37 cellular contexts compared by ENCODE assay signal in genomic region chr3:34034840-34035239, GRCh38.
"Had no signal": no experiment of that assay in that cellular context is flagged by ENCODE, and none has a peak within 500 bp of the region (broad histone marks: within the 10 kb centered on the region; RNA-seq: fewer than 3 reads in every experiment).

No MANE protein-coding gene starts in this region.

- H3K4me3 ChIP-seq: adrenal gland, body of pancreas, breast epithelium, cardiac muscle cell had no signal

- H3K27ac Mint-ChIP-seq: activated B cell treated with CpG ODN at 0.5 μM for 24 hours; activated CD4-positive, alpha-beta memory T cell treated with anti-CD3 and anti-CD28 coated beads for 36 hours; activated CD8-positive, alpha-beta memory T cell treated with anti-CD3 and anti-CD28 coated beads, Interleukin-2, amount 10 ng/mL, durations not matched to agents 7 days and 5 days; activated CD8-positive, alpha-beta T cell treated with anti-CD3 and anti-CD28 coated beads, Interleukin-2, amount 10 ng/mL, durations not matched to agents 7 days and 5 days; activated naive CD4-positive, alpha-beta T cell treated with anti-CD3 and anti-CD28 coated beads for 36 hours; activated naive CD4-positive, alpha-beta T cell treated with anti-CD3 and anti-CD28 coated beads, Interleukin-2, amount 50 U/mL, for 72 hours; activated naive CD8-positive, alpha-beta T cell treated with anti-CD3 and anti-CD28 coated beads for 36 hours; activated T-cell treated with anti-CD3 and anti-CD28 coated beads, Interleukin-2, amount 50 U/mL, for 24 hours; activated T-helper 1 cell treated with anti-CD3 and anti-CD28 coated beads, Interleukin-12 subunit alpha, Interleukin-12 subunit beta, Interleukin-2, Interleukin-4 antibody, amounts not matched to agents 30 ng/mL and 10 ng/mL and 1 ng/mL, durations not matched to agents 14 hours and 24 hours and 36 hours; activated T-helper 17 cell treated with anti-CD3 and anti-CD28 coated beads, Interleukin-2, amount 50 U/mL, for 72 hours; T-helper 1 cell treated with Interleukin-12 subunit alpha and Interleukin-12 subunit beta and Interleukin-4 antibody, amounts not matched to agents 30 μg/mL and 1 μg/mL, for 36 hours; T-helper 2 cell treated with Interferon-gamma antibody and Interleukin-4, amounts not matched to agents 5 μg/mL and 100 μg/mL, for 36 hours had no signal

- H3K36me3 Mint-ChIP-seq: activated CD4-positive, alpha-beta memory T cell treated with anti-CD3 and anti-CD28 coated beads for 36 hours; activated CD8-positive, alpha-beta memory T cell treated with anti-CD3 and anti-CD28 coated beads, Interleukin-2, amount 10 ng/mL, durations not matched to agents 7 days and 5 days; activated naive CD4-positive, alpha-beta T cell treated with anti-CD3 and anti-CD28 coated beads, Interleukin-2, amount 50 U/mL, for 72 hours; activated naive CD8-positive, alpha-beta T cell treated with anti-CD3 and anti-CD28 coated beads for 36 hours had no signal

- H3K27me3 Mint-ChIP-seq: activated B cell treated with CpG ODN at 0.5 μM for 24 hours; activated CD4-positive, alpha-beta memory T cell treated with anti-CD3 and anti-CD28 coated beads for 36 hours; activated CD8-positive, alpha-beta memory T cell treated with anti-CD3 and anti-CD28 coated beads, Interleukin-2, amount 10 ng/mL, durations not matched to agents 7 days and 5 days; activated naive CD8-positive, alpha-beta T cell treated with anti-CD3 and anti-CD28 coated beads for 36 hours; activated T-cell treated with anti-CD3 and anti-CD28 coated beads, Interleukin-2, amount 50 U/mL, for 24 hours; central memory CD8-positive, alpha-beta T cell had no signal

- H3K4me1 ChIP-seq: adrenal gland, body of pancreas, breast epithelium had no signal

- H3K36me3 ChIP-seq: adrenal gland, brain microvascular endothelial cell, breast epithelium, cardiac muscle cell had no signal

- H3K9me3 Mint-ChIP-seq: activated B cell treated with CpG ODN at 0.5 μM for 24 hours; activated CD4-positive, alpha-beta memory T cell treated with anti-CD3 and anti-CD28 coated beads for 36 hours; activated naive CD4-positive, alpha-beta T cell treated with anti-CD3 and anti-CD28 coated beads for 36 hours; activated naive CD4-positive, alpha-beta T cell treated with anti-CD3 and anti-CD28 coated beads, Interleukin-2, amount 50 U/mL, for 72 hours; activated naive CD8-positive, alpha-beta T cell treated with anti-CD3 and anti-CD28 coated beads for 36 hours; activated T-cell treated with anti-CD3 and anti-CD28 coated beads, Interleukin-2, amount 50 U/mL, for 24 hours; activated T-helper 1 cell treated with anti-CD3 and anti-CD28 coated beads, Interleukin-12 subunit alpha, Interleukin-12 subunit beta, Interleukin-2, Interleukin-4 antibody, amounts not matched to agents 30 ng/mL and 10 ng/mL and 1 ng/mL, durations not matched to agents 14 hours and 24 hours and 36 hours; central memory CD8-positive, alpha-beta T cell; T-helper 1 cell treated with Interleukin-12 subunit alpha and Interleukin-12 subunit beta and Interleukin-4 antibody, amounts not matched to agents 30 μg/mL and 1 μg/mL, for 36 hours; T-helper 2 cell treated with Interferon-gamma antibody and Interleukin-4, amounts not matched to agents 5 μg/mL and 100 μg/mL, for 36 hours had no signal

- ATAC-seq: activated CD8-positive, alpha-beta memory T cell treated with anti-CD3 and anti-CD28 coated beads, Interleukin-2, amount 10 ng/mL, durations not matched to agents 7 days and 5 days; activated CD8-positive, alpha-beta T cell treated with anti-CD3 and anti-CD28 coated beads, Interleukin-2, amount 10 ng/mL, durations not matched to agents 7 days and 5 days; activated naive CD4-positive, alpha-beta T cell treated with anti-CD3 and anti-CD28 coated beads, Interleukin-2, amount 50 U/mL, for 72 hours; activated T-helper 17 cell treated with anti-CD3 and anti-CD28 coated beads, Interleukin-2, amount 50 U/mL, for 72 hours; body of pancreas had no signal

- H3K27me3 ChIP-seq: adrenal gland, body of pancreas, brain microvascular endothelial cell, breast epithelium, cardiac muscle cell had no signal

- DNase-seq: activated B cell treated with CpG ODN at 0.5 μM for 24 hours; activated CD4-positive, alpha-beta memory T cell treated with anti-CD3 and anti-CD28 coated beads for 36 hours; activated CD4-positive, alpha-beta T cell treated with anti-CD3 and anti-CD28 coated beads for 48 hours; activated CD4-positive, alpha-beta T cell treated with anti-CD3 and anti-CD28 coated beads, Interleukin-2, amount 50 U/mL, for 1 hour; activated CD4-positive, alpha-beta T cell treated with anti-CD3 and anti-CD28 coated beads, Interleukin-2, amount 50 U/mL, for 4 hours; activated CD4-positive, CD25-positive, alpha-beta regulatory T cell treated with anti-CD3 and anti-CD28 coated beads, Interleukin-2, amount 50 U/mL, for 72 hours; activated CD8-positive, alpha-beta memory T cell treated with anti-CD3 and anti-CD28 coated beads for 24 hours; activated CD8-positive, alpha-beta memory T cell treated with anti-CD3 and anti-CD28 coated beads, Interleukin-2, amount 10 ng/mL, durations not matched to agents 7 days and 5 days; activated CD8-positive, alpha-beta memory T cell treated with anti-CD3 and anti-CD28 coated beads, Interleukin-2, amount 50 U/mL, for 48 hours; activated CD8-positive, alpha-beta T cell treated with anti-CD3 and anti-CD28 coated beads, Interleukin-2, amount 10 ng/mL, durations not matched to agents 7 days and 5 days; activated effector memory CD4-positive, alpha-beta T cell treated with anti-CD3 and anti-CD28 coated beads, Interleukin-2, amount 50 U/mL, for 16 hours; activated gamma-delta T cell treated with Interleukin-2 at 50 U/mL for 16 hours; activated naive CD4-positive, alpha-beta T cell; activated naive CD4-positive, alpha-beta T cell treated with anti-CD3 and anti-CD28 coated beads for 36 hours; activated naive CD4-positive, alpha-beta T cell treated with anti-CD3 and anti-CD28 coated beads, Interleukin-2, amount 50 U/mL, for 16 hours; activated naive CD8-positive, alpha-beta T cell treated with anti-CD3 and anti-CD28 coated beads for 36 hours; activated T-cell treated with anti-CD3 and anti-CD28 coated beads, Interleukin-2, amount 50 U/mL, for 24 hours; activated T-cell treated with anti-CD3 and anti-CD28 coated beads, Interleukin-2, amount 50 U/mL, for 48 hours; adrenal gland; amniotic stem cell; aorta; body of pancreas; brain microvascular endothelial cell; caudate nucleus; cerebellar nuclear complex; T-helper 1 cell; T-helper 2 cell; T-helper 9 cell had no signal

- H3K4me3 Mint-ChIP-seq: activated B cell treated with CpG ODN at 0.5 μM for 24 hours; activated CD4-positive, alpha-beta memory T cell treated with anti-CD3 and anti-CD28 coated beads for 36 hours; activated CD8-positive, alpha-beta memory T cell treated with anti-CD3 and anti-CD28 coated beads, Interleukin-2, amount 10 ng/mL, durations not matched to agents 7 days and 5 days; activated CD8-positive, alpha-beta T cell treated with anti-CD3 and anti-CD28 coated beads, Interleukin-2, amount 10 ng/mL, durations not matched to agents 7 days and 5 days; activated naive CD4-positive, alpha-beta T cell treated with anti-CD3 and anti-CD28 coated beads for 36 hours; activated naive CD8-positive, alpha-beta T cell treated with anti-CD3 and anti-CD28 coated beads for 36 hours; activated T-cell treated with anti-CD3 and anti-CD28 coated beads, Interleukin-2, amount 50 U/mL, for 24 hours; activated T-helper 1 cell treated with anti-CD3 and anti-CD28 coated beads, Interleukin-12 subunit alpha, Interleukin-12 subunit beta, Interleukin-2, Interleukin-4 antibody, amounts not matched to agents 30 ng/mL and 10 ng/mL and 1 ng/mL, durations not matched to agents 14 hours and 24 hours and 36 hours; activated T-helper 17 cell treated with anti-CD3 and anti-CD28 coated beads, Interleukin-2, amount 50 U/mL, for 72 hours; central memory CD8-positive, alpha-beta T cell; T-helper 1 cell treated with Interleukin-12 subunit alpha and Interleukin-12 subunit beta and Interleukin-4 antibody, amounts not matched to agents 30 μg/mL and 1 μg/mL, for 36 hours; T-helper 2 cell treated with Interferon-gamma antibody and Interleukin-4, amounts not matched to agents 5 μg/mL and 100 μg/mL, for 36 hours had no signal

- H3K9me3 ChIP-seq: adrenal gland, body of pancreas, breast epithelium had no signal

- H3K4me1 Mint-ChIP-seq: activated B cell treated with CpG ODN at 0.5 μM for 24 hours; activated CD8-positive, alpha-beta memory T cell treated with anti-CD3 and anti-CD28 coated beads, Interleukin-2, amount 10 ng/mL, durations not matched to agents 7 days and 5 days; activated naive CD8-positive, alpha-beta T cell treated with anti-CD3 and anti-CD28 coated beads for 36 hours; activated T-helper 17 cell treated with anti-CD3 and anti-CD28 coated beads, Interleukin-2, amount 50 U/mL, for 72 hours; central memory CD8-positive, alpha-beta T cell had no signal

- H3K27ac ChIP-seq: adrenal gland, body of pancreas, brain microvascular endothelial cell, breast epithelium, cardiac muscle cell, VCaP had no signal
